Comparison of ENCODE assay signal across 25 cellular contexts in genomic region chr7:5603193-5604140, GRCh38. TPM values are rescaled to one million over a fixed set of nuclear protein-coding genes. Genes with fewer than 3 reads are reported as not detected.
DNase-seq lines count a peak whose midpoint lies in the region; ATAC-seq, FAIRE-seq and TF ChIP-seq lines count a peak whose summit lies in the region.
"Had no signal": no experiment of that assay in that cellular context is flagged by ENCODE, and none has a peak within 500 bp of the region (broad histone marks: within the 10 kb centered on the region; RNA-seq: fewer than 3 reads in every experiment).

No MANE protein-coding gene starts in this region.

- H4K91ac ChIP-seq in H9 (ENCODE audit: insufficient read length, low read depth, low read length) (no peak overlapping the region), neuronal stem cell (ENCODE audit: low read depth, low read length, poor library complexity) (no peak overlapping the region)

- H3K36me3 Mint-ChIP-seq in H9 (ENCODE audit: insufficient read depth in 1 of 3, low read depth in 3 of 3) = peaks cover 14 to 36% (median 31%) of the 10 kb centered on the region in 3 experiments
- H3K36me3 Mint-ChIP-seq: activated naive CD8-positive, alpha-beta T cell; IgD-negative memory B cell had no signal

- H3K79me1 ChIP-seq in H9 (ENCODE audit: insufficient read depth, low read depth, low read length, poor library complexity, severe bottlenecking) (no peaks in the 10 kb centered on the region), neuronal stem cell (ENCODE audit: low read depth, low read length) (peaks cover 17% of the 10 kb centered on the region)

- H3K27me3 Mint-ChIP-seq in H9 (ENCODE audit: low read depth) = no peaks in the 10 kb centered on the region; the same call in 1 of the 2 replicates
- H3K27me3 Mint-ChIP-seq: activated CD4-positive, alpha-beta T cell treated with anti-CD3 and anti-CD28 coated beads for 36 hours; activated naive CD8-positive, alpha-beta T cell; stimulated activated naive CD8-positive, alpha-beta T cell treated with anti-CD3 and anti-CD28 coated beads, Interleukin-15, Interleukin-2, amounts not matched to agents 100 ng/mL and 50 ng/mL, for 24 hours had no signal

- H3K18ac ChIP-seq in H9 (ENCODE audit: insufficient read length, low read depth, low read length) (no peak overlapping the region), neuronal stem cell (ENCODE audit: low read length) (peak overlapping the region; percentile 64)

- H3K4ac ChIP-seq in H9 (ENCODE audit: low read depth, low read length) (no peak overlapping the region), neuronal stem cell (ENCODE audit: low read length) (no peak overlapping the region)

- no peak for FAIRE-seq in A549 (lab: Jason Lieb, UNC)
- no peak for FAIRE-seq in K562 (lab: Jason Lieb, UNC)
- FAIRE-seq: bronchial epithelial cell, colon, GM12892, small intestine had no signal

- H3K4me2 ChIP-seq in A549 = no peak overlapping the region
- no peak overlapping the region for H3K4me2 ChIP-seq in H9 (ENCODE audit: insufficient read depth, insufficient read length, low read length)
- no peak overlapping the region for H3K4me2 ChIP-seq in K562 (ENCODE audit: insufficient read depth, low read length)
- H3K4me2 ChIP-seq in neuronal stem cell (ENCODE audit: insufficient read depth, low read length, poor library complexity, severe bottlenecking) = no peak overlapping the region
- H3K4me2 ChIP-seq: BLaER1 had no signal

- H3K79me2 ChIP-seq in H9 (ENCODE audit: insufficient read depth, low read length) (peaks cover 14% of the 10 kb centered on the region; the same call in 1 of the 2 replicates), K562 (ENCODE audit: control insufficient read depth, insufficient read depth, low read length) (peaks cover 55% of the 10 kb centered on the region)
- H3K79me2 ChIP-seq: parathyroid adenoma had no signal

- H3K27ac Mint-ChIP-seq in H9 = peak overlapping the region in 1 of 3 experiments; percentile 61; a peak in 1 of 7 replicates
- H3K27ac Mint-ChIP-seq: activated CD4-positive, alpha-beta T cell treated with anti-CD3 and anti-CD28 coated beads for 36 hours; activated naive CD8-positive, alpha-beta T cell; IgD-negative memory B cell; nephron; stimulated activated naive CD8-positive, alpha-beta T cell treated with anti-CD3 and anti-CD28 coated beads, Interleukin-15, Interleukin-2, amounts not matched to agents 100 ng/mL and 50 ng/mL, for 24 hours had no signal

- no TSS peak for BruUV-seq in K562 (replicated peaks; lab: Mats Ljungman, UMichigan)

- peaks cover 7 to 17% of the 10 kb centered on the region in 2 experiments for H3K4me1 Mint-ChIP-seq in H9
- H3K4me1 Mint-ChIP-seq: activated CD4-positive, alpha-beta T cell treated with anti-CD3 and anti-CD28 coated beads for 36 hours; IgD-negative memory B cell had no signal

- no peak overlapping the region for H4K5ac ChIP-seq in H9 (ENCODE audit: insufficient read length, low read depth, low read length)

- no peak for DNase-seq in A549 (ENCODE audit: low read depth in 1 of 2, low spot score in 1 of 2)
- DNase-seq in H9 = peak; percentile 54
- DNase-seq in K562 (ENCODE audit: extremely low read depth in 1 of 4, low spot score in 3 of 4) = peak in 1 of 4 experiments; percentile 37
- no peak for DNase-seq in neuronal stem cell (ENCODE audit: low spot score)
- DNase-seq in NCI-H345 (lab: John Stamatoyannopoulos, UW) = no peak
- no peak for DNase-seq in NCI-H2171 (lab: John Stamatoyannopoulos, UW)
- DNase-seq: activated CD4-positive, alpha-beta T cell treated with anti-CD3 and anti-CD28 coated beads for 36 hours; DMS153; HCEC 1CT; left colon; NCI-H1048; NCI-H1694; NCI-H446 treated with DMSO at 0.1 percent for 48 hours; retina; small intestine had no signal

- POLR2A ChIA-PET in A549 (lab: Yijun Ruan, JAX) = no interaction called here
- POLR2A ChIA-PET in K562 (lab: Yijun Ruan, JAX) = interaction anchor here (0.9 to 1.0 kb wide), 2 partner anchors 32 to 71 kb away, joined by 3 to 4 read pairs; no protein-coding TSS in a partner anchor

- H3K14ac ChIP-seq in H9 (ENCODE audit: insufficient read depth, low read length) (no peak overlapping the region), neuronal stem cell (ENCODE audit: low read length) (no peak overlapping the region)

- TF ChIP-seq POLR2A in A549 (IDR thresholded peaks at IDR 0.05; ENCODE audit: low read length) (no peak), K562 (conservative IDR thresholded peaks at IDR 0.05) (no peak)

- intact Hi-C loops in K562 (cut with micrococcal nuclease) = no loop called here

- H2BK5ac ChIP-seq in H9 (ENCODE audit: insufficient read length, low read length) (no peak overlapping the region), neuronal stem cell (ENCODE audit: low read length) (peak overlapping the region; percentile 53)

- H2BK15ac ChIP-seq in H9 (ENCODE audit: low read depth, low read length) = no peak overlapping the region
- H2BK15ac ChIP-seq in neuronal stem cell (ENCODE audit: low read length) = no peak overlapping the region

- in situ Hi-C loops in K562 (cut with MboI) = no loop called here

- H3T11ph ChIP-seq in H9 (ENCODE audit: low read length) = no peak overlapping the region

- WGBS in A549 (ENCODE audit: missing lambda C conversion rate) = 94% methylated on average over 34 of the region's 44 CpGs
- no CpG with 5 or more reads among the region's 44 CpGs for WGBS in H9 (ENCODE audit: extremely low coverage, insufficient read length, low lambda C conversion rate)
- 94% methylated on average over 32 of the region's 44 CpGs for WGBS in K562 (ENCODE audit: insufficient coverage, low coverage, missing lambda C conversion rate)
- no CpG with 5 or more reads among the region's 44 CpGs for WGBS in neuronal stem cell (ENCODE audit: extremely low coverage in 2 of 2, insufficient read length in 2 of 2, insufficient replicate concordance in 1 of 2), 2 donors

- no peak overlapping the region for H2AFZ ChIP-seq in H9 (ENCODE audit: low read length)
- no peak overlapping the region for H2AFZ ChIP-seq in K562 (ENCODE audit: low read depth, low read length)
- H2AFZ ChIP-seq in neuronal stem cell (ENCODE audit: low read length) = no peak overlapping the region
- H2AFZ ChIP-seq: parathyroid adenoma had no signal

- H3K4me3 ChIP-seq in A549 (no peak overlapping the region), K562 (no peak overlapping the region), neuronal stem cell (ENCODE audit: low read length in 2 of 2) (no peak overlapping the region)
- H3K4me3 ChIP-seq: BLaER1 had no signal

- H3K27me3 ChIP-seq in H9 (ENCODE audit: insufficient read depth, low read length) (no peaks in the 10 kb centered on the region), K562 (ENCODE audit: control insufficient read depth in 2 of 2, insufficient read depth in 2 of 2, low read length in 2 of 2) (no peaks in the 10 kb centered on the region), neuronal stem cell (ENCODE audit: control insufficient read depth in 3 of 3, insufficient read depth in 3 of 3, low read depth in 1 of 3, low read length in 3 of 3) (no peaks in the 10 kb centered on the region)
- H3K27me3 ChIP-seq: BLaER1 had no signal

- H4K20me1 ChIP-seq in H9 (ENCODE audit: control insufficient read depth, insufficient read depth, insufficient read length) (no peaks in the 10 kb centered on the region), K562 (replicated peaks; ENCODE audit: control insufficient read depth, insufficient read depth, low read length) (peaks cover 6% of the 10 kb centered on the region)

- TF ChIP-seq RAD21 in A549 (conservative IDR thresholded peaks at IDR 0.05 in 1 of 2, IDR thresholded peaks at IDR 0.05 in 1 of 2) (no peak), K562 (CRISPR knock-in tag; conservative IDR thresholded peaks at IDR 0.05 in 1 of 2, IDR thresholded peaks at IDR 0.05 in 1 of 2) (no peak)

- H3K56ac ChIP-seq in H9 (ENCODE audit: insufficient read length, low read depth, low read length) = no peak overlapping the region

- H3K9ac ChIP-seq in H9 (ENCODE audit: extremely low read depth, insufficient read length, low read length) (no peak overlapping the region), K562 (ENCODE audit: insufficient read depth in 1 of 2, low read depth in 2 of 2, low read length in 2 of 2) (no peak overlapping the region), neuronal stem cell (ENCODE audit: low read depth, low read length, poor library complexity) (peak overlapping the region; percentile 44)
- H3K9ac ChIP-seq: BLaER1, parathyroid adenoma had no signal

- no peak overlapping the region for H2BK120ac ChIP-seq in H9 (ENCODE audit: low read depth, low read length, poor library complexity, severe bottlenecking)
- no peak overlapping the region for H2BK120ac ChIP-seq in neuronal stem cell (ENCODE audit: low read depth, low read length)

- H3K4me1 ChIP-seq in A549 (peaks cover 12% of the 10 kb centered on the region), H9 (ENCODE audit: insufficient read depth, low read length) (no peaks in the 10 kb centered on the region), K562 (replicated peaks in 1 of 2; ENCODE audit: control insufficient read depth in 2 of 2, insufficient read depth in 2 of 2, low read length in 2 of 2) (peaks cover 8 to 56% of the 10 kb centered on the region in 2 experiments; a peak in 4 of 5 replicates), neuronal stem cell (ENCODE audit: control insufficient read depth in 2 of 2, insufficient read depth in 1 of 2, low read depth in 1 of 2, low read length in 2 of 2) (peaks cover 0 to 11% of the 10 kb centered on the region in 2 donors)
- H3K4me1 ChIP-seq: parathyroid adenoma had no signal

- H4K8ac ChIP-seq in H9 (replicated peaks; ENCODE audit: insufficient read length, low read depth, low read length) = no peak overlapping the region
- H4K8ac ChIP-seq in neuronal stem cell (ENCODE audit: low read depth, low read length) = no peak overlapping the region

- H3K27ac ChIP-seq in A549 (no peak overlapping the region), H9 (ENCODE audit: insufficient read length, low read depth, low read length) (no peak overlapping the region), K562 (ENCODE audit: extremely low read depth, low read depth, low read length) (no peak overlapping the region; the same call in 2 of the 3 replicates), neuronal stem cell (replicated peaks; ENCODE audit: low read length) (no peak overlapping the region)
- H3K27ac ChIP-seq: BLaER1, parathyroid adenoma had no signal

- no peak overlapping the region for H2BK20ac ChIP-seq in H9 (ENCODE audit: low read depth, low read length, poor library complexity, severe bottlenecking)

- H3K23ac ChIP-seq in H9 (ENCODE audit: insufficient read length, low read depth, low read length) (no peak overlapping the region), neuronal stem cell (ENCODE audit: low read depth, low read length, poor library complexity) (peak overlapping the region; percentile 65)

- CTCF ChIA-PET in A549 (lab: Yijun Ruan, JAX) (interaction anchor here (0.8 to 2.0 kb wide), 6 partner anchors 39 to 109 kb away, joined by 3 to 7 read pairs (median 3); no protein-coding TSS in a partner anchor), K562 (lab: Yijun Ruan, JAX; ENCODE audit: low intra/inter-chr PET ratio) (no interaction called here)

- no peaks in the 10 kb centered on the region for H3K23me2 ChIP-seq in H9 (ENCODE audit: insufficient read length, low read depth, low read length, poor library complexity, severe bottlenecking)

- no peak for TF ChIP-seq EP300 in A549 (IDR thresholded peaks at IDR 0.05)
- no peak for TF ChIP-seq EP300 in K562 (IDR thresholded peaks at IDR 0.05; ENCODE audit: low read length)

- H2AK5ac ChIP-seq in H9 (ENCODE audit: insufficient read length, low read length) = no peak overlapping the region
- peak overlapping the region; percentile 63 for H2AK5ac ChIP-seq in neuronal stem cell (ENCODE audit: low read depth, low read length)

- H3K4me3 Mint-ChIP-seq in H9 = no peak overlapping the region
- H3K4me3 Mint-ChIP-seq: activated CD4-positive, alpha-beta T cell treated with anti-CD3 and anti-CD28 coated beads for 36 hours; activated naive CD8-positive, alpha-beta T cell; IgD-negative memory B cell; nephron; stimulated activated naive CD8-positive, alpha-beta T cell treated with anti-CD3 and anti-CD28 coated beads, Interleukin-15, Interleukin-2, amounts not matched to agents 100 ng/mL and 50 ng/mL, for 24 hours had no signal

- H3K9me1 ChIP-seq in K562 (ENCODE audit: control insufficient read depth, insufficient read depth, low read length) = peaks cover 3% of the 10 kb centered on the region

- H3K9me3 Mint-ChIP-seq in H9 = peaks cover 0 to 2% of the 10 kb centered on the region in 2 experiments; a peak in 1 of 5 replicates
- H3K9me3 Mint-ChIP-seq: IgD-negative memory B cell; nephron; stimulated activated naive CD8-positive, alpha-beta T cell treated with anti-CD3 and anti-CD28 coated beads, Interleukin-15, Interleukin-2, amounts not matched to agents 100 ng/mL and 50 ng/mL, for 24 hours had no signal

- ATAC-seq in A549 (no peak), K562 (no peak), GM21360 (IDR thresholded peaks at IDR 0.05; ENCODE audit: unreplicated experiment) (no peak)
- ATAC-seq: activated CD4-positive, alpha-beta T cell treated with anti-CD3 and anti-CD28 coated beads for 36 hours; left colon had no signal

- TF ChIP-seq CTCF in A549 (IDR thresholded peaks at IDR 0.05) = no peak
- TF ChIP-seq CTCF in H9 (conservative IDR thresholded peaks at IDR 0.05) = peak; percentile 31; the same call in 2 of the 3 replicates
- TF ChIP-seq CTCF in K562 (IDR thresholded peaks at IDR 0.05 in 2 of 3, conservative IDR thresholded peaks at IDR 0.05 in 1 of 3; ENCODE audit: insufficient read depth in 2 of 3, low read depth in 1 of 3, low read length in 3 of 3) = no peak

- H3K9me3 ChIP-seq in A549 = no peaks in the 10 kb centered on the region
- H3K9me3 ChIP-seq in H9 (ENCODE audit: control insufficient read depth, low read depth, low read length) = no peaks in the 10 kb centered on the region
- no peaks in the 10 kb centered on the region for H3K9me3 ChIP-seq in K562 (replicated peaks; ENCODE audit: control insufficient read depth, insufficient read depth, low read depth, low read length)
- no peaks in the 10 kb centered on the region for H3K9me3 ChIP-seq in neuronal stem cell (replicated peaks in 1 of 2; ENCODE audit: control insufficient read depth in 2 of 2, insufficient read depth in 1 of 2, low read depth in 1 of 2, low read length in 2 of 2)
- H3K9me3 ChIP-seq: BLaER1 had no signal

- H3K36me3 ChIP-seq in K562 (ENCODE audit: control insufficient read depth, insufficient read depth, low read length) = peaks cover 67% of the 10 kb centered on the region
- H3K36me3 ChIP-seq in neuronal stem cell (replicated peaks in 1 of 2; ENCODE audit: control insufficient read depth in 2 of 2, insufficient read depth in 2 of 2, low read length in 2 of 2) = peaks cover 29 to 67% of the 10 kb centered on the region in 2 donors

- H2BK12ac ChIP-seq in H9 (ENCODE audit: insufficient read length, low read depth, low read length) = no peak overlapping the region
- no peak overlapping the region for H2BK12ac ChIP-seq in neuronal stem cell (ENCODE audit: low read length)

RNA-seq across cellular contexts. Expression of gene FSCN1, which starts 10.9 kb away (rescaled TPM):
- polyA plus RNA-seq in A549 (2011; rRNA removed) (39.1 and 50.6 TPM in 2 replicates), A549 (2017; fragmentation: RNase III; extraction: RNeasy Plus Mini Kit Qiagen cat#74134 plus additional on column Dnase treatment) (165 to 184 TPM (median 171 TPM) in 3 replicates), K562 (2011; rRNA removed) (38.7 and 106 TPM in 2 replicates), K562 (2014; fragmentation: Illumina TruSeq; extraction: Trizol) (64.1 and 142 TPM in 2 replicates), K562 (2014; fragmentation: Nextera tagmentation; extraction: Ambion mirVana) (1 to 10 TPM in 1 of 2 experiments, under 1 TPM in 1; 0.70 to 1.2 TPM), K562 (2014; rRNA removed) (186 and 202 TPM in 2 replicates)
- 139 and 218 TPM in 2 replicates for polyA plus RNA-seq in A549 (2012; cell fraction: cytosol; rRNA removed)
- 193 and 320 TPM in 2 replicates for polyA plus RNA-seq in A549 (2012; cell fraction: nucleus; rRNA removed)
- polyA minus RNA-seq in A549 (2011; rRNA and poly(A)+ RNA removed) = 37.2 and 59.3 TPM in 2 replicates
- total RNA-seq in H9 (2021) (293 and 302 TPM in 2 replicates), K562 (2014; rRNA removed) (265 and 319 TPM in 2 replicates), K562 (2014; rRNA removed; fragmentation: Illumina TruSeq; extraction: Trizol) (20.9 and 29.5 TPM in 2 replicates), K562 (2015; rRNA removed; fragmentation: Illumina TruSeq; extraction: Trizol) (95.1 and 107 TPM in 2 replicates), K562 (2021) (414 and 417 TPM in 2 replicates)
- 24.2 and 122 TPM in 2 replicates for total RNA-seq in K562 (2011; cell fraction: chromatin; rRNA removed; ENCODE audit: low replicate concordance)
- 145 and 156 TPM in 2 replicates for total RNA-seq in K562 (2011; cell fraction: nucleolus; rRNA removed)
- 58.0 and 62.1 TPM in 2 replicates for total RNA-seq in K562 (2011; cell fraction: nucleoplasm; rRNA removed)
- polyA plus RNA-seq in K562 (2011; cell fraction: cytosol; rRNA removed) = 83.6 and 256 TPM in 2 replicates
- 66.4 and 105 TPM in 2 replicates for polyA plus RNA-seq in K562 (2011; cell fraction: nucleus; rRNA removed)
- 253 and 255 TPM in 2 replicates for polyA plus RNA-seq in K562 (2012)
- 23.1 and 29.3 TPM in 2 replicates for polyA minus RNA-seq in K562 (2011; rRNA and poly(A)+ RNA removed)
- 186 and 269 TPM in 2 replicates for polyA minus RNA-seq in K562 (2011; cell fraction: cytosol; rRNA and poly(A)+ RNA removed)
- 66.0 and 87.2 TPM in 2 replicates for polyA minus RNA-seq in K562 (2011; cell fraction: nucleus; rRNA and poly(A)+ RNA removed)
- polyA plus RNA-seq in neuronal stem cell (2013, experiment 1 of 2) = 203 TPM
- 202 TPM for polyA plus RNA-seq in neuronal stem cell (2013, experiment 2 of 2)

Comparison
In these comparisons a context has a peak if more than half of its experiments do, and no peak if none do; other contexts are left out.
1. Of the 35 proteins assayed by ChIP-seq in both K562 and A549: peak only in K562: none; only in A549: none; in both: ZFP36; in neither: 33; mixed calls (peak in some experiments, not most) for 1.